1 cellular context compared by ENCODE assay signal in genomic region chr5:139646912-139647391, GRCh38.
TF ChIP-seq lines count a peak whose summit lies in the region.

No MANE protein-coding gene starts in this region.

TF ChIP-seq in HepG2, 621 proteins besides CTCF, POLR2A, EP300 and RAD21 (continued from another document):
- TF ChIP-seq IRF1 (CRISPR knock-in tag; IDR thresholded peaks at IDR 0.05; ENCODE audit: low read depth) (no peak), RELA (CRISPR knock-in tag; IDR thresholded peaks at IDR 0.05) (no peak), YEATS4 (CRISPR knock-in tag; IDR thresholded peaks at IDR 0.05; ENCODE audit: borderline replicate concordance) (no peak; the same call in 1 of the 2 replicates), CBX1 (IDR thresholded peaks at IDR 0.05; ENCODE audit: low read depth) (no peak), ZSCAN31 (CRISPR knock-in tag; IDR thresholded peaks at IDR 0.05; ENCODE audit: low read depth) (0 out of 2 replicates have a peak, but pooled peaks have one; percentile 35), SMARCC2 (IDR thresholded peaks at IDR 0.05) (no peak)
TF ChIP-seq in HepG2: peak in this region for 57.
